8 cellular contexts compared by ENCODE assay signal in the genomic region with DNA sequence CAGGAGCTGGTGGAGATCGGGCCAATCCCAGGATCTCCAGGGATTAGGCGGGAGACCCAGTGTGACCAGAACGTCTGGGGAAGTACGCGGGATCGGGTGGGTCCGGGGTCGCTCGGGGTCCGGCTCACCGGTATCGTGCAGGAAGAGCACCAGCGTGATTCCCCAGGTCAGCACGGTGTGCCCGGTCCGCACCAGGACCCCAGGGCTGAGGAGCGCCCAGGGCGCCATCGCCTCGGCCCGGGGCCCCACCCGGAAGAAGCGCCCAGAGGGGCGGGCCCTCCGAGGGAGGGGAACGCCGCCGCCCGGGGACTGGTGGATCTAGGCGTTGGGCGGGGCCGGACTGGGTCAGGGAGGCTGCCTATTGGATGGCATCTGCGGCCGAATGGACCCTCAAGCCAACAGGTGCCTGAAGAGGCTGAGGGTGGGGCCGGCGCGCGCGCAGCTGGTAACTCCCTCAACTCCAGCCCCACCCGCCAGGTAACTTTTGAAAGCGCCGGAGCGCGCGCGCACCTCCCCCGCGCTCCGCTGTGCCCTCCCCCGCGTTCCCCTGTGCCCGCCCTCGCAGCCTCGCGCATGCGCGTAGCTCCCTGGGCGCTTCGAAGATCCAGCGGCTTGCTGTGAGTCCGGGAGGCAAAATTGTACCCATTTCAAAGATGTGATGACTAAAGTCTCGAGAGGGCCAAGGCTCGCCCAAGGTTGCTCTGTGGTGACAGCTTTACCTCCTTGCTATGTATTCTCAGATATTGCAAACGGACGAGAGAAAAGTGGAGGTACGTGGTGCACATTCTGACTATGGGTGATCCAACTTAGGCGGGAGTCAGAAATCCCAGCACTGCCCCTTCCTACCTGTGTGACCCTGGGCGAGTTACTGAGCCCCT. TPM values are rescaled to one million over a fixed set of nuclear protein-coding genes. Genes with fewer than 3 reads are reported as not detected.
DNase-seq lines count a peak whose midpoint lies in the region; ATAC-seq, FAIRE-seq and TF ChIP-seq lines count a peak whose summit lies in the region.

A gene with protein sequence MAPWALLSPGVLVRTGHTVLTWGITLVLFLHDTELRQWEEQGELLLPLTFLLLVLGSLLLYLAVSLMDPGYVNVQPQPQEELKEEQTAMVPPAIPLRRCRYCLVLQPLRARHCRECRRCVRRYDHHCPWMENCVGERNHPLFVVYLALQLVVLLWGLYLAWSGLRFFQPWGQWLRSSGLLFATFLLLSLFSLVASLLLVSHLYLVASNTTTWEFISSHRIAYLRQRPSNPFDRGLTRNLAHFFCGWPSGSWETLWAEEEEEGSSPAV (minus strand): TSS at position 262 of the 878 bp plus-strand sequence. CDS start 34 bp downstream, at position 228.

- ATAC-seq in GM18498 (IDR thresholded peaks at IDR 0.05; ENCODE audit: unreplicated experiment) (peak; percentile 95), HG02938 (IDR thresholded peaks at IDR 0.05; ENCODE audit: unreplicated experiment) (peak; percentile 92), psoas muscle (peak; percentile 96 to 97 (median 97))

- peak; percentile 42 for FAIRE-seq in urothelium cell line (lab: Jason Lieb, UNC)

- no peaks in the 10 kb centered on the region for H3K9me3 ChIP-seq in right atrium auricular region
- no peaks in the 10 kb centered on the region for H3K9me3 ChIP-seq in psoas muscle

- H3K27me3 ChIP-seq in right atrium auricular region (no peaks in the 10 kb centered on the region), psoas muscle (ENCODE audit: insufficient read depth in 3 of 3, low read length in 2 of 3) (no peaks in the 10 kb centered on the region)

- peak within 1 kb of the TSS; percentile 50 to 71 for H3K4me3 ChIP-seq in right atrium auricular region
- peak within 1 kb of the TSS; percentile 65 for H3K4me3 ChIP-seq in psoas muscle

- no peak for TF ChIP-seq CTCF in right atrium auricular region (IDR thresholded peaks at IDR 0.05)
- no peak for TF ChIP-seq CTCF in psoas muscle (IDR thresholded peaks at IDR 0.05)

- no peaks in the 10 kb centered on the region for H3K36me3 ChIP-seq in right atrium auricular region
- H3K36me3 ChIP-seq in psoas muscle (ENCODE audit: insufficient read depth in 1 of 2, low read depth in 1 of 2): peaks cover 0 to 4% of the 10 kb centered on the region in 2 donors

- intact Hi-C loops in psoas muscle (cut with DNase I): loop anchor here in 1 of 2 donors (10.0 kb wide), 1 partner anchor 221 kb away; the partner anchor contains the start of genes DOLK and NUP188

- 1 to 2% (median 2%) methylated on average over 51 to 68 of the region's 68 CpGs for WGBS in psoas muscle, 3 donors

- DNase-seq in NCI-H187 (lab: John Stamatoyannopoulos, UW) (peak; percentile 94), T-helper 2 cell (peak; percentile 98 to 100 (median 99)), right atrium auricular region (ENCODE audit: low spot score) (peak; percentile 95), psoas muscle (peak; percentile 97), urothelium cell line (ENCODE audit: low spot score) (peak; percentile 99)

- H3K4me1 ChIP-seq in right atrium auricular region: peaks cover 0 to 22% of the 10 kb centered on the region in 2 donors
- H3K4me1 ChIP-seq in psoas muscle: peaks cover 8% of the 10 kb centered on the region

- peak within 1 kb of the TSS; percentile 70 for H3K27ac ChIP-seq in angular gyrus (ENCODE audit: low read depth, low read length)
- peak within 1 kb of the TSS; percentile 66 to 67 for H3K27ac ChIP-seq in right atrium auricular region
- peak within 1 kb of the TSS; percentile 37 for H3K27ac ChIP-seq in psoas muscle

RNA-seq across cellular contexts. Expression of the gene that starts here (rescaled TPM):
- total RNA-seq in right atrium auricular region (10 to 100 TPM; 22.8 to 24.4 TPM), psoas muscle (1 to 10 TPM; 4.5 to 7.2 (median 5.0) TPM)
- polyA plus RNA-seq in psoas muscle: 10 to 100 TPM in 2 of 3 donors, 1 to 10 TPM in 1; 9.7 to 18.5 (median 12.4) TPM

Comparison
In these comparisons a context has a peak if more than half of its experiments do, and no peak if none do; other contexts are left out.
1. Peak in every context shown above with its lines: DNase-seq, ATAC-seq, H3K4me3 ChIP-seq and H3K27ac ChIP-seq.